9 cellular contexts compared by ENCODE assay signal in the genomic region with DNA sequence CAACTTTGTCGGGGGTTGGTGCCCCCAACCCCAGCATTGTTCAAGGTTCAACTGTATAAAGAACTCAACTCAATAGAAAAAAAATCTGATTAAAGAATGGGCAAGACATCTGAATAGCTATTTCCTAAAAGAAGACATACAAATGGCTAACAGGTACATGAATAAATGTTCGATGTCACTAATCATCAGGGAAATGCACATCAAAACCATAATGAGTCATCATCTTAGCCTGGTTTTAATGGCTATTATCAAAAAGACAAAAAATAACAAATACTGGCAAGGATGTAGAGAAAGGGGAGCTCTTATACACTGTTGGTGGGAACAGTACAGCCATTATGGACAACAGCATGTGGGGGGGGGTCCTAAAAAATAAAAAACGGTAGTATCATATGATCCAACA. TPM values are rescaled to one million over a fixed set of nuclear protein-coding genes. Genes with fewer than 3 reads are reported as not detected.
"Had no signal": no experiment of that assay in that cellular context is flagged by ENCODE, and none has a peak within 500 bp of the region (broad histone marks: within the 10 kb centered on the region; RNA-seq: fewer than 3 reads in every experiment).

No MANE protein-coding gene starts in this region.

- H2AFZ ChIP-seq: GM23248 had no signal

- H3K4me3 ChIP-seq: GM23248, HAP-1 had no signal

- H3K9me3 ChIP-seq: HAP-1 had no signal

- H3K36me3 ChIP-seq: HAP-1 had no signal

- DNase-seq: GM23248, GOT3, H7, HFFc6 had no signal

- ATAC-seq: HCT116, HepG2 had no signal

- H3K27ac ChIP-seq: GM23248, HL-60 had no signal

- H3K9ac ChIP-seq: GM23248 had no signal

RNA-seq across cellular contexts. Expression of a gene that starts 28.7 kb away (rescaled TPM):
- total RNA-seq: HepG2, HFFc6 had no signal
- polyA plus RNA-seq: GM23248, HepG2, IgD-negative memory B cell had no signal
